Comparison of ENCODE assay signal across 2 cellular contexts in genomic region chr1:110007045-110007444, GRCh38.
TF ChIP-seq lines count a peak whose summit lies in the region.

No MANE protein-coding gene starts in this region.

TF ChIP-seq in HEK293, 187 proteins besides CTCF, POLR2A, EP300 and RAD21:
- peak; percentile 69 for TF ChIP-seq ZNF341 (tag by site-specific recombination; IDR thresholded peaks at IDR 0.05; ENCODE audit: low read depth)
- TF ChIP-seq ZNF112 (tag by site-specific recombination; IDR thresholded peaks at IDR 0.05) = no peak
- no peak for TF ChIP-seq ZNF2 (tag by site-specific recombination; IDR thresholded peaks at IDR 0.05)

TF ChIP-seq in H1, 55 proteins besides CTCF, POLR2A, EP300 and RAD21:
- TF ChIP-seq ATF2 (IDR thresholded peaks at IDR 0.05; ENCODE audit: low read length) (no peak), MAFK (IDR thresholded peaks at IDR 0.05; ENCODE audit: low read depth, low read length) (no peak), GABPA (IDR thresholded peaks at IDR 0.05; ENCODE audit: borderline replicate concordance, insufficient read depth, low read length) (no peak), SIRT6 (IDR thresholded peaks at IDR 0.05; ENCODE audit: low read length) (no peak), JUND (IDR thresholded peaks at IDR 0.05; ENCODE audit: low read length) (no peak), TCF12 (IDR thresholded peaks at IDR 0.05; ENCODE audit: low read depth, low read length) (no peak), ASH2L (IDR thresholded peaks at IDR 0.05; ENCODE audit: low read length) (no peak), CREB1 (IDR thresholded peaks at IDR 0.05) (no peak), MAX (IDR thresholded peaks at IDR 0.05) (no peak), POLR2AphosphoS5 (IDR thresholded peaks at IDR 0.05; ENCODE audit: low read depth, low read length) (no peak), GTF2F1 (IDR thresholded peaks at IDR 0.05; ENCODE audit: borderline replicate concordance, low read depth, low read length) (no peak), BCL11A (IDR thresholded peaks at IDR 0.05; ENCODE audit: low read depth in 2 of 2, low read length in 2 of 2) (no peak), NANOG (IDR thresholded peaks at IDR 0.05; ENCODE audit: insufficient read depth, low read depth, low read length, poor library complexity, severe bottlenecking) (no peak), SIX5 (IDR thresholded peaks at IDR 0.05; ENCODE audit: low read depth, low read length) (no peak)
